In genomic region chr5:112411903-112412302, GRCh38 we compare ENCODE assay signal across 1 cellular context.
TF ChIP-seq lines count a peak whose summit lies in the region.

No MANE protein-coding gene starts in this region.

TF ChIP-seq in GM12891, 5 proteins besides CTCF, POLR2A, EP300 and RAD21:
- TF ChIP-seq SPI1 (IDR thresholded peaks at IDR 0.05; ENCODE audit: low read depth, low read length) = no peak
- TF ChIP-seq TAF1 (IDR thresholded peaks at IDR 0.05; ENCODE audit: low read depth, low read length) = no peak
- TF ChIP-seq POU2F2 (IDR thresholded peaks at IDR 0.05; ENCODE audit: low read depth, low read length) = no peak
- TF ChIP-seq PAX5 (IDR thresholded peaks at IDR 0.05; ENCODE audit: insufficient read depth, low read length, severe bottlenecking) = no peak
- TF ChIP-seq POLR2AphosphoS5 (IDR thresholded peaks at IDR 0.05; ENCODE audit: low read depth, low read length) = no peak
